ENCODE assay signal across 9 cellular contexts in genomic region chr1:40657046-40657445, GRCh38.
"Had no signal": no experiment of that assay in that cellular context is flagged by ENCODE, and none has a peak within 500 bp of the region (broad histone marks: within the 10 kb centered on the region; RNA-seq: fewer than 3 reads in every experiment).

No MANE protein-coding gene starts in this region.

- ATAC-seq: GM23338, HCT116, HepG2 had no signal

- H3K9me3 Mint-ChIP-seq: GM23338, HFFc6, IgD-negative memory B cell had no signal

- FAIRE-seq: HepG2 had no signal

- H2AFZ ChIP-seq: GM23338 had no signal

- H3K4me1 ChIP-seq: HAP-1 had no signal

- H3K36me3 Mint-ChIP-seq: IgD-negative memory B cell had no signal

- H3K27ac Mint-ChIP-seq: GM23338, HFFc6, IgD-negative memory B cell had no signal

- H3K4me3 ChIP-seq: GM23338, HAP-1 had no signal

- DNase-seq: H7, HFFc6, KBM-7 had no signal

- H3K4me2 ChIP-seq: GM23338 had no signal

- H3K4me3 Mint-ChIP-seq: GM23338, HFFc6, IgD-negative memory B cell had no signal

- H3K27ac ChIP-seq: HL-60 had no signal

- H3K9me3 ChIP-seq: HAP-1 had no signal

- H3K36me3 ChIP-seq: HAP-1 had no signal
